Comparison of ENCODE assay signal across 11 cellular contexts in genomic region chr7:434891-435486, GRCh38.
DNase-seq lines count a peak whose midpoint lies in the region; ATAC-seq and TF ChIP-seq lines count a peak whose summit lies in the region.
"Had no signal": no experiment of that assay in that cellular context is flagged by ENCODE, and none has a peak within 500 bp of the region (broad histone marks: within the 10 kb centered on the region; RNA-seq: fewer than 3 reads in every experiment).

No MANE protein-coding gene starts in this region.

- H3K9me2 ChIP-seq in GM23338 (ENCODE audit: insufficient read depth): no peaks in the 10 kb centered on the region

- ATAC-seq in GM23338 (peak; percentile 82), right cardiac atrium (no peak), HG02870 (IDR thresholded peaks at IDR 0.05; ENCODE audit: unreplicated experiment) (no peak)
- ATAC-seq: activated CD4-positive, CD25-positive, alpha-beta regulatory T cell treated with anti-CD3 and anti-CD28 coated beads, Interleukin-2, amount 50 U/mL, for 24 hours; Panc1 had no signal

- intact Hi-C loops in right cardiac atrium (cut with DNase I) (no loop called here), prostate gland (cut with DNase I) (no loop called here)

- H2AFZ ChIP-seq in GM23338: peak overlapping the region; percentile 64

- H4K20me1 ChIP-seq in GM23338 (replicated peaks; ENCODE audit: insufficient read depth): no peaks in the 10 kb centered on the region

- no peaks in the 10 kb centered on the region for H3K9me3 ChIP-seq in right cardiac atrium (ENCODE audit: control insufficient read depth, low read length)
- H3K9me3 ChIP-seq in prostate gland: no peaks in the 10 kb centered on the region

- TF ChIP-seq POLR2A in prostate gland (IDR thresholded peaks at IDR 0.05): no peak

- H3K4me3 ChIP-seq in GM23338: no peak overlapping the region
- no peak overlapping the region for H3K4me3 ChIP-seq in right cardiac atrium (ENCODE audit: low read length)
- H3K4me3 ChIP-seq in prostate gland: no peak overlapping the region

- H3K27me3 Mint-ChIP-seq in GM23338 (ENCODE audit: insufficient read depth, low read depth, poor library complexity): peaks cover 4% of the 10 kb centered on the region

- peak overlapping the region; percentile 77 for H3K27ac Mint-ChIP-seq in GM23338

- H3K4me1 ChIP-seq in GM23338 (ENCODE audit: insufficient read depth) (peaks cover 8% of the 10 kb centered on the region; the same call in 1 of the 2 replicates), right cardiac atrium (ENCODE audit: control insufficient read depth, insufficient read depth, low read length) (no peaks in the 10 kb centered on the region), prostate gland (replicated peaks) (peaks cover 8% of the 10 kb centered on the region)

- peak overlapping the region; percentile 42; the same call in 2 of the 3 replicates for H3K4me3 Mint-ChIP-seq in GM23338

- no peaks in the 10 kb centered on the region for H3K36me3 ChIP-seq in GM23338 (ENCODE audit: insufficient read depth)
- H3K36me3 ChIP-seq in prostate gland: no peaks in the 10 kb centered on the region

- no peaks in the 10 kb centered on the region; the same call in 2 of the 3 replicates for H3K36me3 Mint-ChIP-seq in GM23338 (ENCODE audit: low read depth)

- no peaks in the 10 kb centered on the region for H3K79me2 ChIP-seq in GM23338 (replicated peaks; ENCODE audit: insufficient read depth)

- H3K27me3 ChIP-seq in GM23338 (ENCODE audit: insufficient read depth) (no peaks in the 10 kb centered on the region), right cardiac atrium (ENCODE audit: control insufficient read depth, insufficient read depth) (no peaks in the 10 kb centered on the region), prostate gland (replicated peaks; ENCODE audit: insufficient read depth) (no peaks in the 10 kb centered on the region)

- no peak overlapping the region for H3K27ac ChIP-seq in GM23338 (ENCODE audit: low read depth)
- peak overlapping the region; percentile 80 for H3K27ac ChIP-seq in RWPE1
- H3K27ac ChIP-seq in right cardiac atrium (ENCODE audit: low read length): no peak overlapping the region
- peak overlapping the region; percentile 80 to 87 for H3K27ac ChIP-seq in prostate gland

- H3K9me3 Mint-ChIP-seq in GM23338: no peaks in the 10 kb centered on the region

- H3F3A ChIP-seq in GM23338 (replicated peaks; ENCODE audit: low read depth): no peaks in the 10 kb centered on the region; the same call in 1 of the 2 replicates

- 37% methylated on average over 31 of the region's 31 CpGs for WGBS in right cardiac atrium
- 34% methylated on average over 31 of the region's 31 CpGs for WGBS in prostate gland

- CTCF ChIA-PET in RWPE1 (lab: Yijun Ruan, JAX): no interaction called here

- DNase-seq in GM23338 (ENCODE audit: low spot score) (peak; percentile 81), RWPE1 (ENCODE audit: low spot score) (no peak), right cardiac atrium (peak in 2 of 3 donors; percentile 14 to 31), prostate gland (ENCODE audit: low spot score) (peak; percentile 44), NCI-H1092 treated with DMSO at 0.1 percent for 48 hours (lab: John Stamatoyannopoulos, UW) (no peak), mesenteric fat pad (ENCODE audit: low spot score) (no peak)
- DNase-seq: foreskin fibroblast, NCI-H1436 treated with DMSO at 0.1 percent for 48 hours had no signal

- TF ChIP-seq CTCF in GM23338 (conservative IDR thresholded peaks at IDR 0.05; ENCODE audit: low read depth in 2 of 2) (no peak), RWPE1 (conservative IDR thresholded peaks at IDR 0.05; ENCODE audit: low read depth) (no peak), prostate gland (IDR thresholded peaks at IDR 0.05) (peak in 1 of 4 experiments; percentile 9)

- peaks cover 19% of the 10 kb centered on the region for H3K4me1 Mint-ChIP-seq in GM23338

- H3K4me2 ChIP-seq in GM23338: peak overlapping the region; percentile 51

- POLR2A ChIA-PET in RWPE1 (lab: Yijun Ruan, JAX; ENCODE audit: low non-redundant PET): no interaction called here

TF ChIP-seq in GM23338, 12 proteins besides CTCF, POLR2A, EP300 and RAD21 (continues in another document):
- TF ChIP-seq REST (IDR thresholded peaks at IDR 0.05; ENCODE audit: unreplicated experiment): no peak
- no peak for TF ChIP-seq ZNF114 (CRISPR knock-in tag; IDR thresholded peaks at IDR 0.05)
- no peak for TF ChIP-seq EZH2 (IDR thresholded peaks at IDR 0.05; ENCODE audit: low read depth, unreplicated experiment)
- no peak for TF ChIP-seq EZH2phosphoT487 (IDR thresholded peaks at IDR 0.05; ENCODE audit: unreplicated experiment)
- TF ChIP-seq ZNF331 (CRISPR knock-in tag; IDR thresholded peaks at IDR 0.05; ENCODE audit: low read depth): no peak
- TF ChIP-seq NANOG (IDR thresholded peaks at IDR 0.05; ENCODE audit: borderline replicate concordance): no peak
- no peak for TF ChIP-seq ETS1 (IDR thresholded peaks at IDR 0.05)
- no peak for TF ChIP-seq JUNB (IDR thresholded peaks at IDR 0.05; ENCODE audit: unreplicated experiment)
- no peak for TF ChIP-seq POLR2AphosphoS5 (IDR thresholded peaks at IDR 0.05; ENCODE audit: low read depth)
- no peak for TF ChIP-seq STAT1 (IDR thresholded peaks at IDR 0.05; ENCODE audit: unreplicated experiment)

Comparison
In these comparisons a context has a peak if more than half of its experiments do, and no peak if none do; other contexts are left out.
1. DNase-seq: peak in GM23338 (single experiment), right cardiac atrium (2 of 3) and prostate gland (single experiment); none in RWPE1 (single experiment), NCI-H1092 treated with DMSO at 0.1 percent for 48 hours (single experiment) and mesenteric fat pad (single experiment).
2. H3K27ac ChIP-seq: peak in RWPE1 (single experiment) and prostate gland (2 of 2); none in GM23338 (single experiment) and right cardiac atrium (single experiment).